ENCODE assay signal across 8 cellular contexts in the genomic region with DNA sequence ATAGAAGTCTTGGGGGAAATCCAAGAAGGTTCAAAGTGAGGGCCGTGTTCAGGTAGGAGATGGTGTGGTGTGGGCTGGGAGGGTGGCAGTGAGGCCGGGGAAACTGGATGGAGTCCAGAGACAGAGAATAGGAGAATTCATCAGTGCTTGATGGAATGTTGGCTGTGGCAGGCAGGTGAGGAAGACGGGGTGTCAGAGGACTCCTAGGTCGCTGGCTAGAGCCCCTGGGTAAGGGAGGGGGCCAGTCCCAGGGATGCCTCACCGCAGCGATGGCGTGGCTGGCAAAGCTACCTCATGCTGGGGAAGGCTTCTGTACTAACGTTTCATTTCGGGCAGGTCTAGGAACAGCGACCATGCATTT.
DNase-seq lines count a peak whose midpoint lies in the region; ATAC-seq and TF ChIP-seq lines count a peak whose summit lies in the region.

No MANE protein-coding gene starts in this region.

- ATAC-seq in GM19023 (IDR thresholded peaks at IDR 0.05; ENCODE audit: unreplicated experiment) (peak; percentile 14), WTC11 (peak; percentile 4; the same call in 1 of the 2 replicates), gastroesophageal sphincter (no peak), HG03039 (IDR thresholded peaks at IDR 0.05; ENCODE audit: unreplicated experiment) (no peak)

- peaks cover 10% of the 10 kb centered on the region for H3K9me3 Mint-ChIP-seq in WTC11

- POLR2A ChIA-PET in WTC11 (lab: Charles Lee), result interaction anchor here (0.9 to 1.2 kb wide), 2 partner anchors 22 to 47 kb away, joined by 3 read pairs; no protein-coding TSS in a partner anchor

- no peak overlapping the region for H3K4ac ChIP-seq in trophoblast cell (ENCODE audit: low read depth, low read length)

- H3K9me3 ChIP-seq in gastroesophageal sphincter (no peaks in the 10 kb centered on the region), trophoblast cell (ENCODE audit: insufficient read depth, low read depth, low read length) (peaks cover 2% of the 10 kb centered on the region)

- CTCF ChIA-PET in WTC11 (lab: Charles Lee), result interaction anchor here (0.6 to 2.3 kb wide), 6 partner anchors 11 to 1232 kb away, joined by 3 to 12 read pairs (median 3); no protein-coding TSS in a partner anchor

- no peak overlapping the region for H2AFZ ChIP-seq in trophoblast cell (ENCODE audit: insufficient read depth, low read length, poor library complexity)

- H3K27ac Mint-ChIP-seq in WTC11, result no peak overlapping the region

- H3K14ac ChIP-seq in trophoblast cell (ENCODE audit: low read length), result no peak overlapping the region

- peaks cover 12% of the 10 kb centered on the region for H3K79me1 ChIP-seq in trophoblast cell (ENCODE audit: low read length)

- no peak overlapping the region for H2BK5ac ChIP-seq in trophoblast cell (ENCODE audit: low read depth, low read length, poor library complexity)

- H3K23ac ChIP-seq in trophoblast cell (ENCODE audit: low read length), result no peak overlapping the region

- H3K27me3 ChIP-seq in gastroesophageal sphincter (no peaks in the 10 kb centered on the region), trophoblast cell (ENCODE audit: insufficient read depth, low read length) (no peaks in the 10 kb centered on the region)

- peak overlapping the region; percentile 60 for H3K4me2 ChIP-seq in trophoblast cell (ENCODE audit: low read length)

- H3K36me3 Mint-ChIP-seq in WTC11, result no peaks in the 10 kb centered on the region

- TF ChIP-seq CTCF in WTC11 (IDR thresholded peaks at IDR 0.05) (no peak), gastroesophageal sphincter (IDR thresholded peaks at IDR 0.05) (no peak)

- no peak overlapping the region for H2BK120ac ChIP-seq in trophoblast cell (ENCODE audit: insufficient read depth, low read length, poor library complexity)

- no peak overlapping the region for H4K8ac ChIP-seq in trophoblast cell (ENCODE audit: low read depth, low read length)

- peak overlapping the region; percentile 15 to 47 for H3K4me3 ChIP-seq in gastroesophageal sphincter
- peak overlapping the region; percentile 10 for H3K4me3 ChIP-seq in trophoblast cell (ENCODE audit: low read depth, low read length)

- peaks cover 19% of the 10 kb centered on the region for H3K4me1 Mint-ChIP-seq in WTC11

- no peak overlapping the region for H2BK12ac ChIP-seq in trophoblast cell (ENCODE audit: low read length)

- no peak overlapping the region for H4K12ac ChIP-seq in trophoblast cell (ENCODE audit: low read depth, low read length)

- peaks cover 0 to 54% (median 19%) of the 10 kb centered on the region in 3 donors for H3K4me1 ChIP-seq in gastroesophageal sphincter
- H3K4me1 ChIP-seq in trophoblast cell (ENCODE audit: control insufficient read depth in 1 of 2, insufficient read depth in 2 of 2, low read length in 2 of 2), result peaks cover 11 to 20% of the 10 kb centered on the region in 2 experiments

- no peak overlapping the region for H2AK5ac ChIP-seq in trophoblast cell (ENCODE audit: low read length)

- DNase-seq in WTC11 (ENCODE audit: low spot score) (no peak), trophoblast cell (no peak), HPDE6-E6E7 (ENCODE audit: extremely low spot score) (no peak), DMS153 treated with DMSO at 0.1 percent for 48 hours (lab: John Stamatoyannopoulos, UW; ENCODE audit: unreplicated experiment) (no peak)
- no peak for DNase-seq in stimulated activated CD4-positive, alpha-beta T cell treated with anti-CD3 and anti-CD28 coated beads, Interleukin-2, amount 100 ng/mL, for 48 hours

- peak overlapping the region in 2 of 4 donors; percentile 60 to 80 for H3K27ac ChIP-seq in gastroesophageal sphincter
- H3K27ac ChIP-seq in trophoblast cell (ENCODE audit: low read depth, low read length), result no peak overlapping the region

- no peak overlapping the region for H4K91ac ChIP-seq in trophoblast cell (ENCODE audit: low read depth, low read length)

- H3K4me3 Mint-ChIP-seq in WTC11, result peak overlapping the region; percentile 82

- H3K36me3 ChIP-seq in gastroesophageal sphincter (no peaks in the 10 kb centered on the region), trophoblast cell (ENCODE audit: control insufficient read depth in 1 of 2, insufficient read depth in 2 of 2, low read length in 2 of 2) (no peaks in the 10 kb centered on the region)

- H3K9ac ChIP-seq in trophoblast cell (ENCODE audit: low read length), result no peak overlapping the region

- TF ChIP-seq POLR2A in gastroesophageal sphincter (IDR thresholded peaks at IDR 0.05), result no peak

- H3K27me3 Mint-ChIP-seq in WTC11 (ENCODE audit: low read depth), result peaks cover 23% of the 10 kb centered on the region

- TF ChIP-seq EP300 in gastroesophageal sphincter (IDR thresholded peaks at IDR 0.05), result no peak

- no peaks in the 10 kb centered on the region for H3K79me2 ChIP-seq in trophoblast cell (ENCODE audit: control insufficient read depth, insufficient read depth, low read length, poor library complexity)

- 5 to 8% methylated on average over 7 to 8 of the region's 10 CpGs for WGBS in gastroesophageal sphincter (ENCODE audit: low coverage in 1 of 2), 2 donors
- WGBS in trophoblast cell (ENCODE audit: extremely low coverage, insufficient coverage, insufficient read length), result no CpG with 5 or more reads among the region's 10 CpGs

- H3K18ac ChIP-seq in trophoblast cell (ENCODE audit: low read length), result no peak overlapping the region

TF ChIP-seq in WTC11, 78 proteins besides CTCF, POLR2A, EP300 and RAD21:
- TF ChIP-seq ZNF263 (CRISPR knock-in tag; IDR thresholded peaks at IDR 0.05; ENCODE audit: low read depth) (no peak), GTF2I (CRISPR knock-in tag; conservative IDR thresholded peaks at IDR 0.05) (no peak), ZNF138 (CRISPR knock-in tag; conservative IDR thresholded peaks at IDR 0.05) (no peak), RORB (CRISPR knock-in tag; IDR thresholded peaks at IDR 0.05) (no peak), SMAD4 (CRISPR knock-in tag; IDR thresholded peaks at IDR 0.05) (no peak)
- TF ChIP-seq, protein P1, sequence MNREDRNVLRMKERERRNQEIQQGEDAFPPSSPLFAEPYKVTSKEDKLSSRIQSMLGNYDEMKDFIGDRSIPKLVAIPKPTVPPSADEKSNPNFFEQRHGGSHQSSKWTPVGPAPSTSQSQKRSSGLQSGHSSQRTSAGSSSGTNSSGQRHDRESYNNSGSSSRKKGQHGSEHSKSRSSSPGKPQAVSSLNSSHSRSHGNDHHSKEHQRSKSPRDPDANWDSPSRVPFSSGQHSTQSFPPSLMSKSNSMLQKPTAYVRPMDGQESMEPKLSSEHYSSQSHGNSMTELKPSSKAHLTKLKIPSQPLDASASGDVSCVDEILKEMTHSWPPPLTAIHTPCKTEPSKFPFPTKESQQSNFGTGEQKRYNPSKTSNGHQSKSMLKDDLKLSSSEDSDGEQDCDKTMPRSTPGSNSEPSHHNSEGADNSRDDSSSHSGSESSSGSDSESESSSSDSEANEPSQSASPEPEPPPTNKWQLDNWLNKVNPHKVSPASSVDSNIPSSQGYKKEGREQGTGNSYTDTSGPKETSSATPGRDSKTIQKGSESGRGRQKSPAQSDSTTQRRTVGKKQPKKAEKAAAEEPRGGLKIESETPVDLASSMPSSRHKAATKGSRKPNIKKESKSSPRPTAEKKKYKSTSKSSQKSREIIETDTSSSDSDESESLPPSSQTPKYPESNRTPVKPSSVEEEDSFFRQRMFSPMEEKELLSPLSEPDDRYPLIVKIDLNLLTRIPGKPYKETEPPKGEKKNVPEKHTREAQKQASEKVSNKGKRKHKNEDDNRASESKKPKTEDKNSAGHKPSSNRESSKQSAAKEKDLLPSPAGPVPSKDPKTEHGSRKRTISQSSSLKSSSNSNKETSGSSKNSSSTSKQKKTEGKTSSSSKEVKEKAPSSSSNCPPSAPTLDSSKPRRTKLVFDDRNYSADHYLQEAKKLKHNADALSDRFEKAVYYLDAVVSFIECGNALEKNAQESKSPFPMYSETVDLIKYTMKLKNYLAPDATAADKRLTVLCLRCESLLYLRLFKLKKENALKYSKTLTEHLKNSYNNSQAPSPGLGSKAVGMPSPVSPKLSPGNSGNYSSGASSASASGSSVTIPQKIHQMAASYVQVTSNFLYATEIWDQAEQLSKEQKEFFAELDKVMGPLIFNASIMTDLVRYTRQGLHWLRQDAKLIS (CRISPR knock-in tag; IDR thresholded peaks at IDR 0.05; ENCODE audit: borderline replicate concordance), result no peak
- TF ChIP-seq, protein P2, sequence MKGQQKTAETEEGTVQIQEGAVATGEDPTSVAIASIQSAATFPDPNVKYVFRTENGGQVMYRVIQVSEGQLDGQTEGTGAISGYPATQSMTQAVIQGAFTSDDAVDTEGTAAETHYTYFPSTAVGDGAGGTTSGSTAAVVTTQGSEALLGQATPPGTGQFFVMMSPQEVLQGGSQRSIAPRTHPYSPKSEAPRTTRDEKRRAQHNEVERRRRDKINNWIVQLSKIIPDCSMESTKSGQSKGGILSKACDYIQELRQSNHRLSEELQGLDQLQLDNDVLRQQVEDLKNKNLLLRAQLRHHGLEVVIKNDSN (CRISPR knock-in tag; IDR thresholded peaks at IDR 0.05), result no peak

Comparison
In these comparisons a context has a peak if more than half of its experiments do, and no peak if none do; other contexts are left out.
1. ATAC-seq: peak in GM19023 (single experiment) and WTC11 (single experiment); none in gastroesophageal sphincter (single experiment) and HG03039 (single experiment).